8 cellular contexts compared by ENCODE assay signal in genomic region chr12:107912421-107913004, GRCh38.
DNase-seq lines count a peak whose midpoint lies in the region; ATAC-seq and TF ChIP-seq lines count a peak whose summit lies in the region.

No MANE protein-coding gene starts in this region.

- peaks cover 2 to 33% of the 10 kb centered on the region in 2 donors for H3K27me3 ChIP-seq in breast epithelium

- DNase-seq in A172 (ENCODE audit: low spot score), result peak; percentile 27
- DNase-seq in HT1080 (ENCODE audit: low read depth), result peak; percentile 31
- peak; percentile 65 to 74 for DNase-seq in breast epithelium (ENCODE audit: low spot score in 2 of 2)
- peak; percentile 73 for DNase-seq in kidney tubule cell (ENCODE audit: low spot score)
- peak; percentile 46 to 67 (median 46) for DNase-seq in stimulated activated CD4-positive, alpha-beta T cell treated with anti-CD3 and anti-CD28 coated beads, TNF-alpha, amount 100 ng/mL, for 48 hours (ENCODE audit: low read depth in 3 of 3)
- DNase-seq in NCI-H1436 treated with DMSO at 0.1 percent for 48 hours (lab: John Stamatoyannopoulos, UW), result no peak

- H3K4me3 ChIP-seq in breast epithelium, result peak overlapping the region in 1 of 3 donors; percentile 47

- no peaks in the 10 kb centered on the region for H3K9me3 ChIP-seq in breast epithelium

- TF ChIP-seq CTCF in VCaP (conservative IDR thresholded peaks at IDR 0.05) (peak; percentile 68), breast epithelium (IDR thresholded peaks at IDR 0.05) (peak in 2 of 3 donors; percentile 8 to 52)

- TF ChIP-seq POLR2A in breast epithelium (IDR thresholded peaks at IDR 0.05), result no peak

- H3K36me3 ChIP-seq in breast epithelium, result no peaks in the 10 kb centered on the region

- H3K4me1 ChIP-seq in breast epithelium, result no peaks in the 10 kb centered on the region

- ATAC-seq in GM18861 (IDR thresholded peaks at IDR 0.05; ENCODE audit: unreplicated experiment), result peak; percentile 56

- H3K27ac ChIP-seq in VCaP (no peak overlapping the region), breast epithelium (no peak overlapping the region)

- intact Hi-C loops in breast epithelium (cut with DNase I; ENCODE audit: low total_unique reads), result no loop called here
